ENCODE assay signal across 2 cellular contexts in the genomic region with DNA sequence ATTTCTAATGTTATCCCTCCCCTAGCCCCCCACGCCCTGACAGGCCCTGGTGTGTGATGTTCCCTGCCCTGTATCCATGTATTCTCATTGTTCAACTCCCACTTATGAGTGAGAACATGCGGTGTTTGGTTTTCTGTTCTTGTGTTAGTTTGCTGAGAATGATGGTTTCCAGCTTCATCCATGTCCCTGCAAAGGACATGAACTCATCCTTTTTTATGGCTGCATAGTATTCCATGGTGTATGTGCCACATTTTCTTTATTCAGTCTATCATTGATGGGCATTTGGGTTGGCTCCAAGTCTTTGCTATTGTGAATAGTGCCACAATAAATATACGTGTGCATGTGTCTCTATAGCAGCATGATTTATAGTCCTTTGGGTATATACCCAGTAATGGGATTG.
TF ChIP-seq lines count a peak whose summit lies in the region.

No MANE protein-coding gene starts in this region.

TF ChIP-seq in HEK293, 187 proteins besides CTCF, POLR2A, EP300 and RAD21:
- TF ChIP-seq ZNF146 (tag by site-specific recombination; IDR thresholded peaks at IDR 0.05): peak; percentile 97
- TF ChIP-seq, protein P1, sequence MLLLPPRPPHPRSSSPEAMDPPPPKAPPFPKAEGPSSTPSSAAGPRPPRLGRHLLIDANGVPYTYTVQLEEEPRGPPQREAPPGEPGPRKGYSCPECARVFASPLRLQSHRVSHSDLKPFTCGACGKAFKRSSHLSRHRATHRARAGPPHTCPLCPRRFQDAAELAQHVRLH (tag by site-specific recombination; IDR thresholded peaks at IDR 0.05): peak; percentile 53; the same call in 1 of the 2 replicates
- TF ChIP-seq, protein P2, sequence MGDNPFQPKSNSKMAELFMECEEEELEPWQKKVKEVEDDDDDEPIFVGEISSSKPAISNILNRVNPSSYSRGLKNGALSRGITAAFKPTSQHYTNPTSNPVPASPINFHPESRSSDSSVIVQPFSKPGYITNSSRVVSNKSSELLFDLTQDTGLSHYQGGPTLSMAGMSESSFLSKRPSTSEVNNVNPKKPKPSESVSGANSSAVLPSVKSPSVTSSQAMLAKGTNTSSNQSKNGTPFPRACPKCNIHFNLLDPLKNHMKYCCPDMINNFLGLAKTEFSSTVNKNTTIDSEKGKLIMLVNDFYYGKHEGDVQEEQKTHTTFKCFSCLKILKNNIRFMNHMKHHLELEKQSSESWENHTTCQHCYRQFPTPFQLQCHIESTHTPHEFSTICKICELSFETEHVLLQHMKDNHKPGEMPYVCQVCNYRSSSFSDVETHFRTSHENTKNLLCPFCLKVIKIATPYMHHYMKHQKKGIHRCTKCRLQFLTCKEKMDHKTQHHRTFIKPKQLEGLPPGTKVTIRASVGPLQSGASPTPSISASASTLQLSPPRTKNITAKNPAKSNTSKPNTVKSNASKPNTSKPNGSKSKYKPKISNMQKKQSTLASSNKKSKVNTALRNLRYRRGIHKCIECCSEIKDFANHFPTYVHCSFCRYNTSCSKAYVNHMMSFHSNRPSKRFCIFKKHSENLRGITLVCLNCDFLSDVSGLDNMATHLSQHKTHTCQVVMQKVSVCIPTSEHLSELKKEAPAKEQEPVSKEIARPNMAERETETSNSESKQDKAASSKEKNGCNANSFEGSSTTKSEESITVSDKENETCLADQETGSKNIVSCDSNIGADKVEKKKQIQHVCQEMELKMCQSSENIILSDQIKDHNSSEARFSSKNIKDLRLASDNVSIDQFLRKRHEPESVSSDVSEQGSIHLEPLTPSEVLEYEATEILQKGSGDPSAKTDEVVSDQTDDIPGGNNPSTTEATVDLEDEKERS (tag by site-specific recombination; IDR thresholded peaks at IDR 0.05): peak; percentile 26; the same call in 1 of the 2 replicates

TF ChIP-seq in K562, 482 proteins besides CTCF, POLR2A, EP300 and RAD21:
- TF ChIP-seq ZNF146 (CRISPR knock-in tag; IDR thresholded peaks at IDR 0.05; ENCODE audit: unreplicated experiment): peak; percentile 14
